ENCODE assay signal across 1 cellular context in genomic region chr3:87228316-87228715, GRCh38.
TF ChIP-seq lines count a peak whose summit lies in the region.

No MANE protein-coding gene starts in this region.

TF ChIP-seq in GM23338, 12 proteins besides CTCF, POLR2A, EP300 and RAD21 (continued from another document):
- TF ChIP-seq REST (IDR thresholded peaks at IDR 0.05; ENCODE audit: unreplicated experiment) (no peak), ZNF114 (CRISPR knock-in tag; IDR thresholded peaks at IDR 0.05) (no peak), STAT1 (IDR thresholded peaks at IDR 0.05; ENCODE audit: unreplicated experiment) (no peak)
